In genomic region chr20:51227744-51228143, GRCh38 we compare ENCODE assay signal across 28 cellular contexts.
"Had no signal": no experiment of that assay in that cellular context is flagged by ENCODE, and none has a peak within 500 bp of the region (broad histone marks: within the 10 kb centered on the region; RNA-seq: fewer than 3 reads in every experiment).

No MANE protein-coding gene starts in this region.

- H3K9me3 ChIP-seq: ovary, psoas muscle, right lobe of liver, thoracic aorta, thyroid gland, upper lobe of right lung, uterus had no signal

- H3K4me1 Mint-ChIP-seq: naive thymus-derived CD4-positive, alpha-beta T cell; natural killer cell; stimulated activated effector memory CD8-positive, alpha-beta T cell treated with anti-CD3 and anti-CD28 coated beads, Interleukin-12 subunit alpha, Interleukin-12 subunit beta, amount 100 ng/mL, for 72 hours; stimulated activated naive B cell treated with anti-CD40 and anti-IgM and Interleukin-4, amounts not matched to agents 10 μg/mL and 1 μg/mL and 100 μg/mL, for 72 hours had no signal

- H3K4me3 Mint-ChIP-seq: naive thymus-derived CD4-positive, alpha-beta T cell; natural killer cell; nephron; neural progenitor cell; stimulated activated effector memory CD8-positive, alpha-beta T cell treated with anti-CD3 and anti-CD28 coated beads, Interleukin-12 subunit alpha, Interleukin-12 subunit beta, amount 100 ng/mL, for 72 hours; stimulated activated naive B cell treated with anti-CD40 and anti-IgM and Interleukin-4, amounts not matched to agents 10 μg/mL and 1 μg/mL and 100 μg/mL, for 72 hours; type B pancreatic cell had no signal

- H3K27ac Mint-ChIP-seq: naive thymus-derived CD4-positive, alpha-beta T cell; natural killer cell; nephron; neural progenitor cell; progenitor cell of endocrine pancreas; stimulated activated effector memory CD8-positive, alpha-beta T cell treated with anti-CD3 and anti-CD28 coated beads, Interleukin-12 subunit alpha, Interleukin-12 subunit beta, amount 100 ng/mL, for 72 hours; stimulated activated naive B cell treated with anti-CD40 and anti-IgM and Interleukin-4, amounts not matched to agents 10 μg/mL and 1 μg/mL and 100 μg/mL, for 72 hours; type B pancreatic cell had no signal

- H3K9me3 Mint-ChIP-seq: natural killer cell; stimulated activated effector memory CD8-positive, alpha-beta T cell treated with anti-CD3 and anti-CD28 coated beads, Interleukin-12 subunit alpha, Interleukin-12 subunit beta, amount 100 ng/mL, for 72 hours had no signal

- H3K36me3 ChIP-seq: neural progenitor cell, ovary, right lobe of liver, sigmoid colon, stomach, thoracic aorta, thyroid gland, tibial nerve, upper lobe of right lung, uterus had no signal

- H3K4me3 ChIP-seq: neural progenitor cell, ovary, psoas muscle, right lobe of liver, sigmoid colon, stomach, thoracic aorta, thyroid gland, tibial nerve, upper lobe of right lung, uterus had no signal

- H3K4me1 ChIP-seq: parathyroid adenoma, psoas muscle, right lobe of liver, sigmoid colon, stomach, thyroid gland, tibial nerve, upper lobe of right lung, uterus had no signal

- ATAC-seq: naive thymus-derived CD4-positive, alpha-beta T cell; natural killer cell; psoas muscle; right cardiac atrium; right lobe of liver; stimulated activated effector memory CD8-positive, alpha-beta T cell treated with anti-CD3 and anti-CD28 coated beads, Interleukin-12 subunit alpha, Interleukin-12 subunit beta, amount 100 ng/mL, for 72 hours; stimulated activated naive B cell treated with anti-CD40 and anti-IgM and Interleukin-4, amounts not matched to agents 10 μg/mL and 1 μg/mL and 100 μg/mL, for 72 hours; upper lobe of right lung had no signal

- H3K27ac ChIP-seq: neural progenitor cell, ovary, parathyroid adenoma, psoas muscle, right lobe of liver, sigmoid colon, stomach, thoracic aorta, thyroid gland, tibial nerve, upper lobe of right lung, uterus had no signal

- H3K27me3 ChIP-seq: neural progenitor cell, ovary, right lobe of liver, thyroid gland, upper lobe of right lung, uterus had no signal

- DNase-seq: naive thymus-derived CD4-positive, alpha-beta T cell; natural killer cell; occipital lobe; ovary; posterior cingulate gyrus; psoas muscle; right cardiac atrium; right lobe of liver; sigmoid colon; small intestine; stimulated activated CD4-positive, alpha-beta T cell treated with anti-CD3 and anti-CD28 coated beads, Interleukin-15, amount 100 ng/mL, for 24 hours; stimulated activated CD4-positive, alpha-beta T cell treated with anti-CD3 and anti-CD28 coated beads, Interleukin-2, amount 100 ng/mL, for 24 hours; stimulated activated CD4-positive, alpha-beta T cell treated with anti-CD3 and anti-CD28 coated beads, Interleukin-2, amount 100 ng/mL, for 48 hours; stimulated activated CD4-positive, alpha-beta T cell treated with anti-CD3 and anti-CD28 coated beads, Interleukin-4, amount 100 ng/mL, for 24 hours; stimulated activated naive B cell treated with anti-CD40 and anti-IgM and Interleukin-4, amounts not matched to agents 10 μg/mL and 1 μg/mL and 100 μg/mL, for 72 hours; stimulated activated naive CD4-positive, alpha-beta T cell treated with Interleukin-2 at 50 U/mL for 16 hours; stomach; thyroid gland; upper lobe of right lung; uterus had no signal
